ENCODE assay signal across 27 cellular contexts in genomic region chr7:151455690-151456089, GRCh38. TPM values are rescaled to one million over a fixed set of nuclear protein-coding genes. Genes with fewer than 3 reads are reported as not detected.
DNase-seq lines count a peak whose midpoint lies in the region; ATAC-seq and TF ChIP-seq lines count a peak whose summit lies in the region.
"Had no signal": no experiment of that assay in that cellular context is flagged by ENCODE, and none has a peak within 500 bp of the region (broad histone marks: within the 10 kb centered on the region; RNA-seq: fewer than 3 reads in every experiment).

No MANE protein-coding gene starts in this region.

- CTCF ChIA-PET in WTC11 (lab: Charles Lee) = no interaction called here

- DNase-seq in activated effector memory CD4-positive, alpha-beta T cell treated with anti-CD3 and anti-CD28 coated beads, Interleukin-2, amount 50 U/mL, for 16 hours = peak; percentile 52
- no peak for DNase-seq in activated effector memory CD4-positive, alpha-beta T cell treated with Interleukin-2 at 50 U/mL for 16 hours
- DNase-seq in WTC11 (ENCODE audit: low spot score) (no peak), epithelial cell of esophagus (ENCODE audit: low read depth) (peak; percentile 24), AG20443 (ENCODE audit: low spot score) (no peak)
- DNase-seq in stimulated activated effector memory CD8-positive, alpha-beta T cell treated with anti-CD3 and anti-CD28 coated beads, Interleukin-12 subunit alpha, Interleukin-12 subunit beta, amount 100 ng/mL, for 72 hours (ENCODE audit: low spot score in 2 of 2) = no peak
- DNase-seq in activated naive CD4-positive, alpha-beta T cell treated with Interleukin-2 at 50 U/mL for 16 hours = no peak
- DNase-seq: CD4-positive, CD25-positive, alpha-beta regulatory T cell; DMS153; DND-41; GOT3; HCEC 1CT; Karpas-422; NCI-H1092 treated with DMSO at 0.1 percent for 48 hours; NCI-H1436; NCI-H187; NCI-H2081 treated with DMSO at 0.1 percent for 48 hours; NCI-H2171; NCI-H226; NCI-H510A; NCI-H69; SHP77 treated with DMSO at 0.1 percent for 48 hours had no signal

- peaks cover 12% of the 10 kb centered on the region for H3K9me3 Mint-ChIP-seq in WTC11
- no peaks in the 10 kb centered on the region for H3K9me3 Mint-ChIP-seq in stimulated activated effector memory CD8-positive, alpha-beta T cell treated with anti-CD3 and anti-CD28 coated beads, Interleukin-12 subunit alpha, Interleukin-12 subunit beta, amount 100 ng/mL, for 72 hours

- peak overlapping the region; percentile 10; the same call in 1 of the 2 replicates for H3K27ac Mint-ChIP-seq in WTC11
- no peak overlapping the region for H3K27ac Mint-ChIP-seq in stimulated activated effector memory CD8-positive, alpha-beta T cell treated with anti-CD3 and anti-CD28 coated beads, Interleukin-12 subunit alpha, Interleukin-12 subunit beta, amount 100 ng/mL, for 72 hours

- TF ChIP-seq CTCF in WTC11 (IDR thresholded peaks at IDR 0.05) (no peak), epithelial cell of esophagus (IDR thresholded peaks at IDR 0.05; ENCODE audit: insufficient read depth, low read depth, low read length, missing control alignments) (no peak)

- peaks cover 73% of the 10 kb centered on the region for H3K4me1 Mint-ChIP-seq in WTC11
- peaks cover 23% of the 10 kb centered on the region for H3K4me1 Mint-ChIP-seq in stimulated activated effector memory CD8-positive, alpha-beta T cell treated with anti-CD3 and anti-CD28 coated beads, Interleukin-12 subunit alpha, Interleukin-12 subunit beta, amount 100 ng/mL, for 72 hours
- H3K4me1 Mint-ChIP-seq: CD4-positive, CD25-positive, alpha-beta regulatory T cell had no signal

- peaks cover 16% of the 10 kb centered on the region for H3K36me3 Mint-ChIP-seq in WTC11
- no peaks in the 10 kb centered on the region for H3K36me3 Mint-ChIP-seq in stimulated activated effector memory CD8-positive, alpha-beta T cell treated with anti-CD3 and anti-CD28 coated beads, Interleukin-12 subunit alpha, Interleukin-12 subunit beta, amount 100 ng/mL, for 72 hours
- H3K36me3 Mint-ChIP-seq: CD4-positive, CD25-positive, alpha-beta regulatory T cell had no signal

- no peak overlapping the region for H3K4me3 ChIP-seq in epithelial cell of esophagus (ENCODE audit: low read length)
- H3K4me3 ChIP-seq: BLaER1 had no signal

- POLR2A ChIA-PET in WTC11 (lab: Charles Lee) = no interaction called here

- no peak for ATAC-seq in WTC11
- ATAC-seq in stimulated activated effector memory CD8-positive, alpha-beta T cell treated with anti-CD3 and anti-CD28 coated beads, Interleukin-12 subunit alpha, Interleukin-12 subunit beta, amount 100 ng/mL, for 72 hours = peak; percentile 82
- ATAC-seq in HG03280 (IDR thresholded peaks at IDR 0.05; ENCODE audit: unreplicated experiment) = no peak
- ATAC-seq: HepG2 had no signal

- H3K4me3 Mint-ChIP-seq in WTC11 = no peak overlapping the region
- H3K4me3 Mint-ChIP-seq in stimulated activated effector memory CD8-positive, alpha-beta T cell treated with anti-CD3 and anti-CD28 coated beads, Interleukin-12 subunit alpha, Interleukin-12 subunit beta, amount 100 ng/mL, for 72 hours = no peak overlapping the region
- H3K4me3 Mint-ChIP-seq: CD4-positive, CD25-positive, alpha-beta regulatory T cell had no signal

- peaks cover 8% of the 10 kb centered on the region for H3K27me3 Mint-ChIP-seq in WTC11 (ENCODE audit: low read depth)

TF ChIP-seq in WTC11, 78 proteins besides CTCF, POLR2A, EP300 and RAD21:
- no peak for TF ChIP-seq KAT7 (CRISPR knock-in tag; IDR thresholded peaks at IDR 0.05; ENCODE audit: borderline replicate concordance)
- TF ChIP-seq CREB1 (CRISPR knock-in tag; IDR thresholded peaks at IDR 0.05) = no peak
- no peak for TF ChIP-seq TCF7 (CRISPR knock-in tag; IDR thresholded peaks at IDR 0.05; ENCODE audit: low read depth)
- TF ChIP-seq IRF1 (CRISPR knock-in tag; IDR thresholded peaks at IDR 0.05) = no peak

RNA-seq across cellular contexts. Expression of gene CRYGN, which starts 15.7 kb away (rescaled TPM):
- 1.0 to 1.6 TPM (median 1.5 TPM) in 3 replicates for total RNA-seq in WTC11 (2021)
- total RNA-seq: A172, HepG2, HT1080 had no signal

RNA-seq across cellular contexts. Expression of gene WDR86, which starts 45.9 kb away (rescaled TPM):
- 24.4 to 32.4 TPM (median 30.7 TPM) in 3 replicates for total RNA-seq in WTC11 (2021)
- total RNA-seq: A172, HT1080 had no signal

Comparison
In these comparisons a context has a peak if more than half of its experiments do, and no peak if none do; other contexts are left out.
1. DNase-seq: peak in activated effector memory CD4-positive, alpha-beta T cell treated with anti-CD3 and anti-CD28 coated beads, Interleukin-2, amount 50 U/mL, for 16 hours (single experiment) and epithelial cell of esophagus (single experiment); none in activated effector memory CD4-positive, alpha-beta T cell treated with Interleukin-2 at 50 U/mL for 16 hours (single experiment), WTC11 (single experiment), stimulated activated effector memory CD8-positive, alpha-beta T cell treated with anti-CD3 and anti-CD28 coated beads, Interleukin-12 subunit alpha, Interleukin-12 subunit beta, amount 100 ng/mL, for 72 hours (0 of 2), activated naive CD4-positive, alpha-beta T cell treated with Interleukin-2 at 50 U/mL for 16 hours (single experiment) and AG20443 (single experiment).